7 cellular contexts compared by ENCODE assay signal in genomic region chr3:89098964-89099585, GRCh38. TPM values are rescaled to one million over a fixed set of nuclear protein-coding genes. Genes with fewer than 3 reads are reported as not detected.
DNase-seq lines count a peak whose midpoint lies in the region; ATAC-seq and TF ChIP-seq lines count a peak whose summit lies in the region.

No MANE protein-coding gene starts in this region.

- peak in 2 of 3 experiments; percentile 80 to 84 for TF ChIP-seq CTCF in ascending aorta (IDR thresholded peaks at IDR 0.05)

- no peaks in the 10 kb centered on the region for H3K9me3 ChIP-seq in ascending aorta

- no peaks in the 10 kb centered on the region for H3K27me3 ChIP-seq in ascending aorta

- DNase-seq in GDM1 (lab: John Stamatoyannopoulos, UW), result peak; percentile 9
- peak; percentile 2 for DNase-seq in NOMO-1 treated with dmso at 0.1 percent for 144 hours (lab: John Stamatoyannopoulos, UW; ENCODE audit: unreplicated experiment)
- DNase-seq in ascending aorta (ENCODE audit: low spot score in 2 of 2), result no peak
- DNase-seq in iPS-NIHi11 (ENCODE audit: low spot score), result peak; percentile 41
- peak; percentile 8 for DNase-seq in stimulated activated CD4-positive, alpha-beta T cell treated with anti-CD3 and anti-CD28 coated beads, Interleukin-4, amount 100 ng/mL, for 1 hour

- no peaks in the 10 kb centered on the region for H3K4me1 ChIP-seq in ascending aorta

- no peaks in the 10 kb centered on the region for H3K36me3 ChIP-seq in ascending aorta

- no peak overlapping the region for H3K27ac ChIP-seq in ascending aorta

- ATAC-seq in GM19468 (IDR thresholded peaks at IDR 0.05; ENCODE audit: extremely low read depth, unreplicated experiment), result peak; percentile 88
- ATAC-seq in HG03439 (IDR thresholded peaks at IDR 0.05; ENCODE audit: unreplicated experiment), result peak; percentile 94

- intact Hi-C loops in ascending aorta (cut with DNase I), result no loop called here

- H3K4me3 ChIP-seq in ascending aorta, result no peak overlapping the region

RNA-seq across cellular contexts. Expression of gene EPHA3, which starts 8.3 kb away (rescaled TPM):
- total RNA-seq in ascending aorta, result 3.3 TPM

Comparison
In these comparisons a context has a peak if more than half of its experiments do, and no peak if none do; other contexts are left out.
1. DNase-seq: peak in GDM1 (single experiment), NOMO-1 treated with dmso at 0.1 percent for 144 hours (single experiment), iPS-NIHi11 (single experiment) and stimulated activated CD4-positive, alpha-beta T cell treated with anti-CD3 and anti-CD28 coated beads, Interleukin-4, amount 100 ng/mL, for 1 hour (single experiment); none in ascending aorta (0 of 2).